In genomic region chr17:21127508-21128077, GRCh38 we compare ENCODE assay signal across 8 cellular contexts. TPM values are rescaled to one million over a fixed set of nuclear protein-coding genes. Genes with fewer than 3 reads are reported as not detected.
DNase-seq lines count a peak whose midpoint lies in the region; TF ChIP-seq lines count a peak whose summit lies in the region.

No MANE protein-coding gene starts in this region.

- CTCF ChIA-PET in CD8-positive, alpha-beta memory T cell (lab: Charles Lee), result interaction anchor here (1.2 to 2.8 kb wide), 3 partner anchors 8 to 384 kb away, joined by 3 to 10 read pairs (median 3); no protein-coding TSS in a partner anchor

- no peaks in the 10 kb centered on the region for H3K9me3 ChIP-seq in CD8-positive, alpha-beta memory T cell (ENCODE audit: low read length)
- H3K9me3 ChIP-seq in OCI-LY3 (ENCODE audit: insufficient read depth, low read length) (no peaks in the 10 kb centered on the region), endodermal cell (ENCODE audit: control insufficient read depth, low read length) (peaks cover 8% of the 10 kb centered on the region), neuron (ENCODE audit: low read length) (no peaks in the 10 kb centered on the region)

- no peak for DNase-seq in CD8-positive, alpha-beta memory T cell
- no peak for DNase-seq in endodermal cell
- no peak for DNase-seq in SHP77 (lab: John Stamatoyannopoulos, UW)
- DNase-seq in inferior parietal cortex (ENCODE audit: extremely low spot score), result no peak
- no peak for DNase-seq in NCI-H345 treated with DMSO at 0.1 percent for 48 hours (lab: John Stamatoyannopoulos, UW; ENCODE audit: unreplicated experiment)
- DNase-seq in activated CD8-positive, alpha-beta memory T cell treated with anti-CD3 and anti-CD28 coated beads, Interleukin-2, amount 50 U/mL, for 48 hours, result no peak

- no peaks in the 10 kb centered on the region for H4K20me1 ChIP-seq in OCI-LY3 (ENCODE audit: insufficient read depth, low read length)

- H3K36me3 ChIP-seq in CD8-positive, alpha-beta memory T cell (ENCODE audit: insufficient read depth, low read length), result no peaks in the 10 kb centered on the region
- H3K36me3 ChIP-seq in OCI-LY3 (replicated peaks; ENCODE audit: low read depth, low read length), result no peaks in the 10 kb centered on the region
- peaks cover 9% of the 10 kb centered on the region for H3K36me3 ChIP-seq in endodermal cell (ENCODE audit: control insufficient read depth, insufficient read depth, low read length)
- no peaks in the 10 kb centered on the region for H3K36me3 ChIP-seq in neuron (ENCODE audit: insufficient read depth, low read length)

- H3K4me2 ChIP-seq in OCI-LY3 (ENCODE audit: low read length), result peak overlapping the region; percentile 79

- peak overlapping the region; percentile 88 for H3K4me3 ChIP-seq in CD8-positive, alpha-beta memory T cell (ENCODE audit: low read length)
- H3K4me3 ChIP-seq in OCI-LY3 (ENCODE audit: low read length) (peak overlapping the region; percentile 92), endodermal cell (ENCODE audit: low read length) (peak overlapping the region; percentile 89), neuron (ENCODE audit: low read length) (peak overlapping the region; percentile 74)

- POLR2A ChIA-PET in CD8-positive, alpha-beta memory T cell (lab: Charles Lee), result interaction anchor here (1.0 to 2.2 kb wide), 2 partner anchors 84 to 159 kb away, joined by 3 to 8 read pairs; partner anchors contain the start of gene USP22

- H3K4me1 ChIP-seq in CD8-positive, alpha-beta memory T cell (ENCODE audit: insufficient read depth, low read length), result peaks cover 24% of the 10 kb centered on the region
- H3K4me1 ChIP-seq in OCI-LY3 (ENCODE audit: low read length), result no peaks in the 10 kb centered on the region; the same call in 1 of the 2 replicates
- H3K4me1 ChIP-seq in endodermal cell (ENCODE audit: control insufficient read depth, insufficient read depth, low read length), result no peaks in the 10 kb centered on the region
- peaks cover 14% of the 10 kb centered on the region for H3K4me1 ChIP-seq in neuron (ENCODE audit: insufficient read depth, low read length)

- H3K9ac ChIP-seq in OCI-LY3 (ENCODE audit: low read length) (peak overlapping the region; percentile 63), endodermal cell (ENCODE audit: extremely low read depth, low read length, poor library complexity, severe bottlenecking) (peak overlapping the region; percentile 93)

- peak overlapping the region; percentile 93 to 99 (median 96) for H3K27ac Mint-ChIP-seq in CD8-positive, alpha-beta memory T cell
- H3K27ac Mint-ChIP-seq in endodermal cell, result peak overlapping the region; percentile 92

- 0 out of 2 replicates have a peak overlapping the region, but pooled peaks have one; percentile 8 for H2AFZ ChIP-seq in OCI-LY3 (ENCODE audit: low read depth, low read length)
- H2AFZ ChIP-seq in neuron (ENCODE audit: low read depth, low read length), result peak overlapping the region; percentile 89

- peaks cover 0 to 10% (median 0%) of the 10 kb centered on the region in 3 donors for H3K36me3 Mint-ChIP-seq in CD8-positive, alpha-beta memory T cell
- peaks cover 9% of the 10 kb centered on the region for H3K36me3 Mint-ChIP-seq in endodermal cell (ENCODE audit: low read depth)

- peak overlapping the region; percentile 89 for H3K27ac ChIP-seq in CD8-positive, alpha-beta memory T cell (ENCODE audit: low read depth, low read length)
- H3K27ac ChIP-seq in OCI-LY3 (ENCODE audit: low read length) (no peak overlapping the region), endodermal cell (ENCODE audit: low read depth, low read length) (no peak overlapping the region)

- 29 to 35% methylated on average over 4 to 9 of the region's 9 CpGs for WGBS in endodermal cell (ENCODE audit: insufficient coverage in 1 of 2, insufficient read length in 1 of 2), 2 experiments

- no peaks in the 10 kb centered on the region for H3K27me3 Mint-ChIP-seq in CD8-positive, alpha-beta memory T cell
- H3K27me3 Mint-ChIP-seq in endodermal cell (ENCODE audit: insufficient read depth), result no peaks in the 10 kb centered on the region

- H3K27me3 ChIP-seq in CD8-positive, alpha-beta memory T cell (ENCODE audit: insufficient read depth, low read length, poor library complexity, severe bottlenecking), result no peaks in the 10 kb centered on the region
- H3K27me3 ChIP-seq in OCI-LY3 (ENCODE audit: low read depth, low read length), result no peaks in the 10 kb centered on the region
- H3K27me3 ChIP-seq in endodermal cell (ENCODE audit: control insufficient read depth, insufficient read depth, low read length, poor library complexity, severe bottlenecking), result no peaks in the 10 kb centered on the region
- H3K27me3 ChIP-seq in neuron (ENCODE audit: insufficient read depth, low read length), result no peaks in the 10 kb centered on the region

- peaks cover 11% of the 10 kb centered on the region for H3K79me2 ChIP-seq in OCI-LY3 (ENCODE audit: low read length)

- TF ChIP-seq CTCF in OCI-LY3 (IDR thresholded peaks at IDR 0.05; ENCODE audit: low read depth, low read length), result no peak
- TF ChIP-seq CTCF in endodermal cell (conservative IDR thresholded peaks at IDR 0.05), result no peak

- no peaks in the 10 kb centered on the region for H3K9me3 Mint-ChIP-seq in CD8-positive, alpha-beta memory T cell
- peaks cover 14% of the 10 kb centered on the region for H3K9me3 Mint-ChIP-seq in endodermal cell

- H3K4me3 Mint-ChIP-seq in CD8-positive, alpha-beta memory T cell, result peak overlapping the region; percentile 89 to 98 (median 95)
- H3K4me3 Mint-ChIP-seq in endodermal cell, result peak overlapping the region; percentile 88

- peaks cover 31 to 34% (median 33%) of the 10 kb centered on the region in 3 donors for H3K4me1 Mint-ChIP-seq in CD8-positive, alpha-beta memory T cell
- H3K4me1 Mint-ChIP-seq in endodermal cell, result peaks cover 8% of the 10 kb centered on the region

RNA-seq across cellular contexts. Expression of gene DHRS7B, which starts 0.8 kb away (rescaled TPM):
- total RNA-seq in CD8-positive, alpha-beta memory T cell, result 10 to 100 TPM; 25.7 to 27.5 TPM
- 9.0 TPM for polyA plus RNA-seq in CD8-positive, alpha-beta memory T cell
- 10 to 100 TPM; 20.8 to 24.2 TPM for total RNA-seq in endodermal cell
- polyA plus RNA-seq in endodermal cell (2013, experiment 1 of 2), result 16.9 TPM
- polyA plus RNA-seq in endodermal cell (2013, experiment 2 of 2), result 15.0 TPM
